In genomic region chr6:37127961-37128862, GRCh38 we compare ENCODE assay signal across 10 cellular contexts. TPM values are rescaled to one million over a fixed set of nuclear protein-coding genes. Genes with fewer than 3 reads are reported as not detected.
A peak's percentile ranks its signal among the peaks of the same experiment; 100 is the strongest.
DNase-seq lines count a peak whose midpoint lies in the region; ATAC-seq and TF ChIP-seq lines count a peak whose summit lies in the region.
"Had no signal": no experiment of that assay in that cellular context is flagged by ENCODE, and none has a peak within 500 bp of the region (broad histone marks: within the 10 kb centered on the region; RNA-seq: fewer than 3 reads in every experiment).

No MANE protein-coding gene starts in this region.

- no peaks in the 10 kb centered on the region for H3K9me3 ChIP-seq in MG63

- no peak overlapping the region for H3K4me3 ChIP-seq in MG63
- H3K4me3 ChIP-seq in choroid plexus epithelial cell (ENCODE audit: low read depth, low read length): no peak overlapping the region

- TF ChIP-seq CTCF in choroid plexus epithelial cell (conservative IDR thresholded peaks at IDR 0.05; ENCODE audit: low read depth, low read length): no peak
- no peak for TF ChIP-seq CTCF in type B pancreatic cell (conservative IDR thresholded peaks at IDR 0.05)

- no peaks in the 10 kb centered on the region for H3K36me3 ChIP-seq in MG63

- peak overlapping the region; percentile 39 for H3K4me3 Mint-ChIP-seq in type B pancreatic cell

- H3K27me3 Mint-ChIP-seq in type B pancreatic cell: no peaks in the 10 kb centered on the region

- H3K4me1 Mint-ChIP-seq in type B pancreatic cell (ENCODE audit: unreplicated experiment): peaks cover 44% of the 10 kb centered on the region

- H3K27ac Mint-ChIP-seq in type B pancreatic cell: peak overlapping the region; percentile 83

- H3K27me3 ChIP-seq in MG63: no peaks in the 10 kb centered on the region

- H3K9me3 Mint-ChIP-seq in type B pancreatic cell: no peaks in the 10 kb centered on the region
- H3K9me3 Mint-ChIP-seq: activated naive CD4-positive, alpha-beta T cell treated with anti-CD3 and anti-CD28 coated beads, Interleukin-2, amount 50 U/mL, for 72 hours had no signal

- no peaks in the 10 kb centered on the region for H3K36me3 Mint-ChIP-seq in type B pancreatic cell
- H3K36me3 Mint-ChIP-seq: activated naive CD4-positive, alpha-beta T cell treated with anti-CD3 and anti-CD28 coated beads, Interleukin-2, amount 50 U/mL, for 72 hours had no signal

- ATAC-seq in left lobe of liver (peak; percentile 89), HG02642 (IDR thresholded peaks at IDR 0.05; ENCODE audit: poor library complexity, unreplicated experiment) (no peak)
- ATAC-seq: activated naive CD4-positive, alpha-beta T cell treated with anti-CD3 and anti-CD28 coated beads, Interleukin-2, amount 50 U/mL, for 72 hours had no signal

- DNase-seq in MG63: peak; percentile 68
- DNase-seq in choroid plexus epithelial cell (ENCODE audit: low read depth): peak; percentile 78
- peak; percentile 90 for DNase-seq in left lobe of liver (ENCODE audit: low spot score)
- DNase-seq in type B pancreatic cell (ENCODE audit: extremely low spot score, unreplicated experiment): no peak
- DNase-seq in AG08396 (ENCODE audit: low spot score): no peak
- DNase-seq in NCI-H2171 (lab: John Stamatoyannopoulos, UW): no peak
- DNase-seq: hypothalamus, NCI-H446 treated with DMSO at 0.1 percent for 48 hours had no signal

RNA-seq across cellular contexts. Expression of gene PIM1, which starts 41.7 kb away (rescaled TPM):
- total RNA-seq in MG63 (2014; rRNA removed; shearing (Covaris generic); ENCODE audit: low replicate concordance): 13.0 and 18.9 TPM in 2 replicates
- 5.7 TPM for total RNA-seq in left lobe of liver
- 41.5 and 74.2 TPM in 2 replicates for total RNA-seq in type B pancreatic cell (ENCODE audit: low replicate concordance)

Comparison
In these comparisons a context has a peak if more than half of its experiments do, and no peak if none do; other contexts are left out.
1. DNase-seq: peak in MG63 (single experiment), choroid plexus epithelial cell (single experiment) and left lobe of liver (single experiment); none in type B pancreatic cell (single experiment), AG08396 (single experiment) and NCI-H2171 (single experiment).